ENCODE assay signal across 9 cellular contexts in the genomic region with DNA sequence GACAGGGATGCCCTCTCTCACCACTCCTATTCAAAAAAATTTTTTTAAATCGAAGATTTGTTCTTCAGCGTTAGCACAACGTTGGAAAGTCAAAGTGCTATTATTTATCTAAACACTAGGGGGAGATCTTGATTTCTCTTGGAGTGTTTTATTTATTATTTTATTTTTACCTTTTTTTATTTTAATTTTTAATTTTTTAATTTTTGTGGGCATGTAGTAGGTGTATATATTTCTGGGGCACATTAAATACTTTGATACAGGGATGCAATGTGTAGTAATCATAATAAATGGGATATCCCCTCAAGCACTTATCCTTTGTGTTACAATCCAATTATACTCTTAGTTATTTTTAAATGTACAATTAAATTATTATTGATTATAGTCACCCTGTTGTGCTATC. TPM values are rescaled to one million over a fixed set of nuclear protein-coding genes. Genes with fewer than 3 reads are reported as not detected.
DNase-seq lines count a peak whose midpoint lies in the region; ATAC-seq, FAIRE-seq and TF ChIP-seq lines count a peak whose summit lies in the region.
"Had no signal": no experiment of that assay in that cellular context is flagged by ENCODE, and none has a peak within 500 bp of the region (broad histone marks: within the 10 kb centered on the region; RNA-seq: fewer than 3 reads in every experiment).

No MANE protein-coding gene starts in this region.

- H3K4me2 ChIP-seq in parathyroid adenoma (ENCODE audit: low read length): no peak overlapping the region

- no peak overlapping the region for H3K27ac ChIP-seq in parathyroid adenoma

- ATAC-seq in HG02571 (IDR thresholded peaks at IDR 0.05; ENCODE audit: unreplicated experiment) (no peak), GM21528 (IDR thresholded peaks at IDR 0.05; ENCODE audit: low FRiP score, unreplicated experiment) (no peak), HG03457 (IDR thresholded peaks at IDR 0.05; ENCODE audit: unreplicated experiment) (no peak)

- no peak overlapping the region for H2AFZ ChIP-seq in parathyroid adenoma

- DNase-seq in NB4 (ENCODE audit: low read depth): no peak
- peak; percentile 46 for DNase-seq in dermis blood vessel endothelial cell

- no peaks in the 10 kb centered on the region for H3K9me3 ChIP-seq in parathyroid adenoma (ENCODE audit: control insufficient read depth, low read length)

- TF ChIP-seq CTCF in NB4 (IDR thresholded peaks at IDR 0.05; ENCODE audit: low read depth, low read length) (peak; percentile 23), parathyroid adenoma (IDR thresholded peaks at IDR 0.05) (peak; percentile 21)

- H3K36me3 ChIP-seq in parathyroid adenoma (ENCODE audit: control insufficient read depth, insufficient read depth, low read length): no peaks in the 10 kb centered on the region

- H3K79me2 ChIP-seq in parathyroid adenoma: no peaks in the 10 kb centered on the region

- no peak overlapping the region for H3K9ac ChIP-seq in parathyroid adenoma

- TF ChIP-seq POLR2A in NB4 (IDR thresholded peaks at IDR 0.05; ENCODE audit: extremely low read depth, insufficient read length): no peak

- no peaks in the 10 kb centered on the region for H3K4me1 ChIP-seq in parathyroid adenoma

- H3K27me3 ChIP-seq in parathyroid adenoma (ENCODE audit: control insufficient read depth, insufficient read depth, low read length): no peaks in the 10 kb centered on the region

- H3K4me3 ChIP-seq in NB4 (ENCODE audit: low read depth, low read length) (no peak overlapping the region), parathyroid adenoma (ENCODE audit: low read depth, low read length) (no peak overlapping the region)

- FAIRE-seq in G401.6 (lab: Jason Lieb, UNC): peak; percentile 95
- FAIRE-seq: H54 had no signal

RNA-seq across cellular contexts. Expression of a gene that starts 37.4 kb away (rescaled TPM):
- total RNA-seq in dermis blood vessel endothelial cell: 0.05 TPM in 1 of 2 replicates, not detected in the other

RNA-seq across cellular contexts. Expression of a gene that starts 44.3 kb away (rescaled TPM):
- total RNA-seq in dermis blood vessel endothelial cell: not detected in 2 replicates
- total RNA-seq: glomerular endothelial cell had no signal
